In genomic region chr1:64257233-64257632, GRCh38 we compare ENCODE assay signal across 5 cellular contexts. TPM values are rescaled to one million over a fixed set of nuclear protein-coding genes. Genes with fewer than 3 reads are reported as not detected.
"Had no signal": no experiment of that assay in that cellular context is flagged by ENCODE, and none has a peak within 500 bp of the region (broad histone marks: within the 10 kb centered on the region; RNA-seq: fewer than 3 reads in every experiment).

No MANE protein-coding gene starts in this region.

RNA-seq across cellular contexts. Expression of gene UBE2U, which starts 53.8 kb away (rescaled TPM):
- total RNA-seq: GM23248, GM23338, H7, H9, HFFc6 had no signal
- polyA plus RNA-seq: GM23248, GM23338 had no signal
